ENCODE assay signal across 1 cellular context in genomic region chr2:238256594-238257104, GRCh38.
TF ChIP-seq lines count a peak whose summit lies in the region.

No MANE protein-coding gene starts in this region.

TF ChIP-seq in HCT116, 20 proteins besides CTCF, POLR2A, EP300 and RAD21 (continued from another document):
- TF ChIP-seq ATF3 (IDR thresholded peaks at IDR 0.05) (no peak), MAX (IDR thresholded peaks at IDR 0.05) (no peak), ZBTB33 (IDR thresholded peaks at IDR 0.05; ENCODE audit: extremely low read depth, insufficient replicate concordance, low read length) (no peak), YY1 (IDR thresholded peaks at IDR 0.05; ENCODE audit: extremely low read depth, insufficient replicate concordance, low read depth, low read length) (peak; percentile 66), POLR2AphosphoS5 (IDR thresholded peaks at IDR 0.05; ENCODE audit: low read depth, low read length) (0 out of 2 replicates have a peak, but pooled peaks have one; percentile 15), SRF (IDR thresholded peaks at IDR 0.05; ENCODE audit: low read depth) (no peak)
